ENCODE assay signal across 26 cellular contexts in the genomic region with DNA sequence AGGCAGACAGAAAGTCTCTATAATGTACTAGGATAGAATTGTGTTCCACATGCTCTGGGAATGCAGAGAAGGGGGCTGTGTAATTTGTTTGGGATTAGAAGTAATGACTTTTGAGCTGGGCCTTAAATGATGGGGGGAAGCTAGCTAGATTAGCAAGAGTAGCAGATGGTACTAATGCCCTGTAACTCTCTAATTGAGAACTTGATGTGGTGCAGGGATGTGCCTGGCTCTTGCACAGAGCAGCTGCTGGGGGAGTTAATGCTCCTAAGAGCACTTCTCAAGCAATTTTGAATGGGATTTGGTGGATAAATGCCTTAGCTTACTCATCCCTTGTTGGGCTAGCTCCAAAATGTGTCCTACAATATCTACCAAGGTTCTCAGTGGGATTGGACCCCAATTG. TPM values are rescaled to one million over a fixed set of nuclear protein-coding genes. Genes with fewer than 3 reads are reported as not detected.
DNase-seq lines count a peak whose midpoint lies in the region; ATAC-seq and TF ChIP-seq lines count a peak whose summit lies in the region.
"Had no signal": no experiment of that assay in that cellular context is flagged by ENCODE, and none has a peak within 500 bp of the region (broad histone marks: within the 10 kb centered on the region; RNA-seq: fewer than 3 reads in every experiment).

No MANE protein-coding gene starts in this region.

- H3K27ac Mint-ChIP-seq in activated naive CD4-positive, alpha-beta T cell treated with anti-CD3 and anti-CD28 coated beads, Interleukin-2, amount 10 ng/mL, durations not matched to agents 7 days and 5 days, result no peak overlapping the region
- H3K27ac Mint-ChIP-seq: B cell, T-cell had no signal

- ATAC-seq in mucosa of descending colon, result no peak
- ATAC-seq: GM12878, PC-3, T-cell had no signal

- H3K4me3 ChIP-seq in mucosa of descending colon, result no peak overlapping the region
- H3K4me3 ChIP-seq: GM12878, SJCRH30 had no signal

- no peak for TF ChIP-seq CTCF in mucosa of descending colon (IDR thresholded peaks at IDR 0.05)

- no peaks in the 10 kb centered on the region for H3K9me3 Mint-ChIP-seq in activated naive CD4-positive, alpha-beta T cell treated with anti-CD3 and anti-CD28 coated beads, Interleukin-2, amount 10 ng/mL, durations not matched to agents 7 days and 5 days
- H3K9me3 Mint-ChIP-seq: T-cell had no signal

- H3K27me3 Mint-ChIP-seq in activated naive CD4-positive, alpha-beta T cell treated with anti-CD3 and anti-CD28 coated beads, Interleukin-2, amount 10 ng/mL, durations not matched to agents 7 days and 5 days, result peaks cover 7% of the 10 kb centered on the region

- intact Hi-C loops in mucosa of descending colon (cut with DNase I, micrococcal nuclease), result no loop called here

- H3K36me3 ChIP-seq in mucosa of descending colon (ENCODE audit: low read depth), result no peaks in the 10 kb centered on the region
- H3K36me3 ChIP-seq: SJCRH30 had no signal

- DNase-seq in DMS 273 treated with DMSO at 0.1 percent for 48 hours (lab: John Stamatoyannopoulos, UW) (peak; percentile 81), NCI-H2171 treated with DMSO at 0.1 percent for 48 hours (lab: John Stamatoyannopoulos, UW) (peak; percentile 62), NCI-H82 (lab: John Stamatoyannopoulos, UW) (peak; percentile 99), DMS79 (lab: John Stamatoyannopoulos, UW) (no peak), mucosa of descending colon (no peak)
- no peak for DNase-seq in activated T-cell treated with anti-CD3 and anti-CD28 coated beads, Interleukin-2, amount 50 U/mL, for 48 hours
- DNase-seq in activated naive CD4-positive, alpha-beta T cell treated with anti-CD3 and anti-CD28 coated beads, Interleukin-2, amount 10 ng/mL, durations not matched to agents 7 days and 5 days, result no peak
- DNase-seq: Calu3; DMS53; HCEC 1CT; KBM-7; MV-4-11; NCI-H1105; NCI-H1436 treated with DMSO at 0.1 percent for 48 hours; NCI-H2029; NCI-H345; NCI-H526 treated with DMSO at 0.1 percent for 48 hours; NK-92 treated with Interleukin-12 subunit alpha and Interleukin-12 subunit beta, amount 100 ng/mL, for 24 hours; PC-3; T-cell had no signal

- no peaks in the 10 kb centered on the region for H3K4me1 Mint-ChIP-seq in activated naive CD4-positive, alpha-beta T cell treated with anti-CD3 and anti-CD28 coated beads, Interleukin-2, amount 10 ng/mL, durations not matched to agents 7 days and 5 days
- H3K4me1 Mint-ChIP-seq: B cell, T-cell had no signal

- no peaks in the 10 kb centered on the region for H3K36me3 Mint-ChIP-seq in activated naive CD4-positive, alpha-beta T cell treated with anti-CD3 and anti-CD28 coated beads, Interleukin-2, amount 10 ng/mL, durations not matched to agents 7 days and 5 days
- H3K36me3 Mint-ChIP-seq: T-cell had no signal

- CTCF ChIA-PET in activated naive CD4-positive, alpha-beta T cell treated with anti-CD3 and anti-CD28 coated beads, Interleukin-2, amount 10 ng/mL, durations not matched to agents 7 days and 5 days (lab: Charles Lee), result no interaction called here

- no peaks in the 10 kb centered on the region for H3K4me1 ChIP-seq in mucosa of descending colon (ENCODE audit: low read depth)

- no peak overlapping the region for H3K4me3 Mint-ChIP-seq in activated naive CD4-positive, alpha-beta T cell treated with anti-CD3 and anti-CD28 coated beads, Interleukin-2, amount 10 ng/mL, durations not matched to agents 7 days and 5 days
- H3K4me3 Mint-ChIP-seq: B cell, T-cell had no signal

- H3K9me3 ChIP-seq in mucosa of descending colon, result no peaks in the 10 kb centered on the region
- H3K9me3 ChIP-seq: SJCRH30 had no signal

RNA-seq across cellular contexts. Expression of a gene that starts 12.4 kb away (rescaled TPM):
- total RNA-seq in mucosa of descending colon, result 1 to 10 TPM in 2 of 3 donors, under 1 TPM in 1; 0.31 to 5.0 (median 1.0) TPM
- total RNA-seq: B cell; Calu3; GM12878; LHCN-M2; MCF 10A; SJCRH30; T-helper 2 cell treated with Interferon-gamma antibody and Interleukin-4, amounts not matched to agents 100 ng/mL and 5 ng/mL, for 36 hours had no signal

Comparison
In these comparisons a context has a peak if more than half of its experiments do, and no peak if none do; other contexts are left out.
1. DNase-seq: peak in DMS 273 treated with DMSO at 0.1 percent for 48 hours (single experiment), NCI-H2171 treated with DMSO at 0.1 percent for 48 hours (single experiment) and NCI-H82 (single experiment); none in activated T-cell treated with anti-CD3 and anti-CD28 coated beads, Interleukin-2, amount 50 U/mL, for 48 hours (0 of 2), DMS79 (single experiment), activated naive CD4-positive, alpha-beta T cell treated with anti-CD3 and anti-CD28 coated beads, Interleukin-2, amount 10 ng/mL, durations not matched to agents 7 days and 5 days (single experiment) and mucosa of descending colon (0 of 3).